In the genomic region with DNA sequence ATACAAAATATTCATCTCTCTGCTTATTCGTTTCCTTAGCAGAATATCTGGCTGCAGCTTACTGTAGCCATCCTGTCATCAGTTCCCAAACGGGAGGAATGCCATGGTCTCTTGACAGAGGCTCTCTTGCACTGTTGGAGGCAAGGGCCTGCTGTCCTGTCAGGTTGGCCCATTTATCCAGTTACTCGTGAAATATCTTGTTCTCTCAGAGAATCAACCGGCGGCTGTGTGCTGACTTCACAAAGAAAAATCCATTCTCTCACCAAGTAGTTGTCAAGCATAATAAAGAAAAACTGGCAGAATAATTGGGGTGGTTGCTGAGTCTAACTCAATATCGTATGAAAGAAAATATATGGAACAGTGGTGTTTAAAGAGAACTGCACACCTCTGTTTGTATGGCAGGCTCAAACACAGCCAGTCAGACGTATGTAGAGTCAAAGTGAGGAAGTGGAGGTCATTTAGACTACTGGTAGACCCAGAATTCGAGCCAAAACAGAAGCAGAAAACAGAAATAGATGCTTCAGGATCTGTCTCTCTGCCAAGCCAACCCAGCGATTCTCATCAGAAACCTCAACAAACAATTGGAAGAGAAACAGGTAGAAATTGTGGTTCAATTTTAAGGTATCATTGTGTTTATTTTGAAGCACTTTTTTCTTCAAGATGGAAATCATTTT, we compare ENCODE assay signal across 10 cellular contexts.
DNase-seq lines count a peak whose midpoint lies in the region; ATAC-seq, FAIRE-seq and TF ChIP-seq lines count a peak whose summit lies in the region.
"Had no signal": no experiment of that assay in that cellular context is flagged by ENCODE, and none has a peak within 500 bp of the region (broad histone marks: within the 10 kb centered on the region; RNA-seq: fewer than 3 reads in every experiment).

No MANE protein-coding gene starts in this region.

- CTCF ChIA-PET in activated CD4-positive, alpha-beta T cell treated with anti-CD3 and anti-CD28 coated beads for 36 hours (lab: Charles Lee), result interaction anchor here (4.4 kb wide), 1 partner anchor 10 kb away, joined by 31 read pairs; no protein-coding TSS in a partner anchor

- H3K27ac ChIP-seq in astrocyte (ENCODE audit: low read depth, low read length), result no peak overlapping the region
- H3K27ac ChIP-seq in small intestine (ENCODE audit: low read depth in 1 of 2, low read length in 1 of 2), result peak overlapping the region; percentile 29 to 43

- intact Hi-C loops in activated CD4-positive, alpha-beta T cell treated with anti-CD3 and anti-CD28 coated beads for 36 hours (cut with DNase I, micrococcal nuclease), result loop anchor here (5.0 to 10.0 kb wide), 3 partner anchors 258 to 336 kb away; no protein-coding TSS in a partner anchor

- H3K9me3 ChIP-seq in Loucy (ENCODE audit: insufficient read depth, low read depth, low read length), result no peaks in the 10 kb centered on the region
- no peaks in the 10 kb centered on the region for H3K9me3 ChIP-seq in astrocyte (ENCODE audit: insufficient read depth, low read depth, low read length)
- H3K9me3 ChIP-seq in small intestine (ENCODE audit: control insufficient read depth, low read depth), result no peaks in the 10 kb centered on the region

- H3K9ac ChIP-seq in Loucy (ENCODE audit: low read depth, low read length, poor library complexity, severe bottlenecking), result peak overlapping the region; percentile 96
- no peak overlapping the region for H3K9ac ChIP-seq in astrocyte (ENCODE audit: low read length)

- no peaks in the 10 kb centered on the region for H3K27me3 Mint-ChIP-seq in activated CD4-positive, alpha-beta T cell treated with anti-CD3 and anti-CD28 coated beads for 36 hours
- no peaks in the 10 kb centered on the region for H3K27me3 Mint-ChIP-seq in astrocyte (ENCODE audit: low read depth, unreplicated experiment)

- TF ChIP-seq CTCF in Loucy (conservative IDR thresholded peaks at IDR 0.05; ENCODE audit: low read length) (no peak), astrocyte (IDR thresholded peaks at IDR 0.05; ENCODE audit: insufficient read depth, low read depth, low read length) (no peak)

- no peak for ATAC-seq in activated CD4-positive, alpha-beta T cell treated with anti-CD3 and anti-CD28 coated beads for 36 hours
- ATAC-seq in GM18858 (IDR thresholded peaks at IDR 0.05; ENCODE audit: unreplicated experiment), result no peak

- H3K9me2 ChIP-seq in Loucy (replicated peaks; ENCODE audit: low read depth, low read length), result no peaks in the 10 kb centered on the region

- peaks cover 25% of the 10 kb centered on the region for H3F3A ChIP-seq in Loucy (ENCODE audit: low read depth)

- 57 to 67% (median 59%) methylated on average over 9 of the region's 9 CpGs for WGBS in small intestine, 3 donors

- H4K20me1 ChIP-seq in Loucy (ENCODE audit: insufficient read depth, low read length, poor library complexity, severe bottlenecking) (no peaks in the 10 kb centered on the region), astrocyte (ENCODE audit: insufficient read depth, low read length) (no peaks in the 10 kb centered on the region)

- no peak for FAIRE-seq in astrocyte (lab: Jason Lieb, UNC)
- no peak for FAIRE-seq in small intestine (lab: Jason Lieb, UNC)
- FAIRE-seq: D721Med had no signal

- H3K27ac Mint-ChIP-seq in activated CD4-positive, alpha-beta T cell treated with anti-CD3 and anti-CD28 coated beads for 36 hours, result peak overlapping the region; percentile 24
- peak overlapping the region; percentile 90 for H3K27ac Mint-ChIP-seq in astrocyte (ENCODE audit: unreplicated experiment)

- DNase-seq in activated CD4-positive, alpha-beta T cell treated with anti-CD3 and anti-CD28 coated beads for 36 hours, result no peak
- DNase-seq in activated CD4-positive, alpha-beta T cell treated with anti-CD3 and anti-CD28 coated beads, Interleukin-2, amount 50 U/mL, for 48 hours, result no peak
- no peak for DNase-seq in astrocyte (ENCODE audit: low read depth)
- DNase-seq in small intestine, result no peak
- DNase-seq in hepatic stellate cell (ENCODE audit: low spot score), result no peak
- no peak for DNase-seq in DMS 273 (lab: John Stamatoyannopoulos, UW; ENCODE audit: unreplicated experiment)
- DNase-seq: cortex of kidney had no signal

- H3K4me3 ChIP-seq in Loucy (ENCODE audit: low read length, poor library complexity, severe bottlenecking) (peak overlapping the region; percentile 72), astrocyte (ENCODE audit: insufficient read depth, low read depth, low read length) (no peak overlapping the region), small intestine (ENCODE audit: low read depth in 1 of 2, low read length in 2 of 2) (no peak overlapping the region)

- no peaks in the 10 kb centered on the region for H3K79me2 ChIP-seq in Loucy (ENCODE audit: insufficient read depth, low read length)
- no peaks in the 10 kb centered on the region for H3K79me2 ChIP-seq in astrocyte (ENCODE audit: insufficient read depth, low read length)

- peak overlapping the region; percentile 17; the same call in 1 of the 2 replicates for H2AFZ ChIP-seq in Loucy (ENCODE audit: low read length)
- no peak overlapping the region for H2AFZ ChIP-seq in astrocyte (ENCODE audit: low read depth, low read length)

- H3K36me3 ChIP-seq in Loucy (ENCODE audit: insufficient read depth, low read length), result no peaks in the 10 kb centered on the region
- no peaks in the 10 kb centered on the region for H3K36me3 ChIP-seq in astrocyte (ENCODE audit: insufficient read depth, low read length)
- no peaks in the 10 kb centered on the region for H3K36me3 ChIP-seq in small intestine (ENCODE audit: control insufficient read depth in 2 of 2, insufficient read depth in 2 of 2, low read length in 2 of 2)

- POLR2A ChIA-PET in activated CD4-positive, alpha-beta T cell treated with anti-CD3 and anti-CD28 coated beads for 36 hours (lab: Charles Lee), result no interaction called here

- H3K4me2 ChIP-seq in Loucy (ENCODE audit: low read depth, low read length, poor library complexity, severe bottlenecking) (peak overlapping the region; percentile 97), astrocyte (ENCODE audit: low read length) (no peak overlapping the region)

- peaks cover 36% of the 10 kb centered on the region for H3K4me1 Mint-ChIP-seq in activated CD4-positive, alpha-beta T cell treated with anti-CD3 and anti-CD28 coated beads for 36 hours
- peaks cover 34% of the 10 kb centered on the region for H3K4me1 Mint-ChIP-seq in astrocyte (ENCODE audit: low read depth, unreplicated experiment)

- H3K4me3 Mint-ChIP-seq in activated CD4-positive, alpha-beta T cell treated with anti-CD3 and anti-CD28 coated beads for 36 hours, result no peak overlapping the region
- no peak overlapping the region for H3K4me3 Mint-ChIP-seq in astrocyte (ENCODE audit: unreplicated experiment)

- H3K36me3 Mint-ChIP-seq in activated CD4-positive, alpha-beta T cell treated with anti-CD3 and anti-CD28 coated beads for 36 hours (ENCODE audit: low read depth), result no peaks in the 10 kb centered on the region
- no peaks in the 10 kb centered on the region for H3K36me3 Mint-ChIP-seq in astrocyte (ENCODE audit: low read depth, unreplicated experiment)

- H3K4me1 ChIP-seq in Loucy (ENCODE audit: insufficient read depth, low read length, poor library complexity, severe bottlenecking) (peaks cover 61% of the 10 kb centered on the region), astrocyte (ENCODE audit: insufficient read depth, low read length) (peaks cover 13% of the 10 kb centered on the region), small intestine (ENCODE audit: control insufficient read depth in 2 of 2, insufficient read depth in 1 of 2, low read depth in 1 of 2, low read length in 1 of 2) (peaks cover 0 to 3% of the 10 kb centered on the region in 2 donors)

- H3K27me3 ChIP-seq in Loucy (ENCODE audit: insufficient read depth, low read length, poor library complexity, severe bottlenecking) (no peaks in the 10 kb centered on the region), astrocyte (ENCODE audit: insufficient read depth, low read length) (no peaks in the 10 kb centered on the region), small intestine (ENCODE audit: control insufficient read depth in 2 of 2, insufficient read depth in 2 of 2, low read length in 2 of 2) (no peaks in the 10 kb centered on the region)

- H3K9me3 Mint-ChIP-seq in activated CD4-positive, alpha-beta T cell treated with anti-CD3 and anti-CD28 coated beads for 36 hours (ENCODE audit: low read depth), result no peaks in the 10 kb centered on the region
- peaks cover 6% of the 10 kb centered on the region for H3K9me3 Mint-ChIP-seq in astrocyte (ENCODE audit: unreplicated experiment)
